15 cellular contexts compared by ENCODE assay signal in genomic region chr7:118259115-118259514, GRCh38. TPM values are rescaled to one million over a fixed set of nuclear protein-coding genes. Genes with fewer than 3 reads are reported as not detected.
A peak's percentile ranks its signal among the peaks of the same experiment; 100 is the strongest.
DNase-seq lines count a peak whose midpoint lies in the region; ATAC-seq and TF ChIP-seq lines count a peak whose summit lies in the region.
"Had no signal": no experiment of that assay in that cellular context is flagged by ENCODE, and none has a peak within 500 bp of the region (broad histone marks: within the 10 kb centered on the region; RNA-seq: fewer than 3 reads in every experiment).

No MANE protein-coding gene starts in this region.

- BruUV-seq in Caco-2 (replicated peaks; lab: Mats Ljungman, UMichigan): no TSS peak

- TF ChIP-seq CTCF in astrocyte of the spinal cord (IDR thresholded peaks at IDR 0.05; ENCODE audit: low read depth, low read length) (peak; percentile 15), Caco-2 (IDR thresholded peaks at IDR 0.05; ENCODE audit: insufficient read depth in 1 of 2, low read depth in 1 of 2, low read length in 1 of 2, severe bottlenecking in 1 of 2, unreplicated experiment in 1 of 2) (no peak), ovary (IDR thresholded peaks at IDR 0.05) (no peak)

- intact Hi-C loops in Caco-2 (cut with micrococcal nuclease; ENCODE audit: unreplicated experiment): no loop called here
- intact Hi-C loops in ovary (cut with DNase I): no loop called here

- H3K4me1 Mint-ChIP-seq in Caco-2 (ENCODE audit: low read depth, unreplicated experiment): no peaks in the 10 kb centered on the region

- H3K9me3 ChIP-seq in Caco-2: no peaks in the 10 kb centered on the region
- no peaks in the 10 kb centered on the region for H3K9me3 ChIP-seq in ovary
- H3K9me3 ChIP-seq: transverse colon had no signal

- H3K27me3 Mint-ChIP-seq in Caco-2 (ENCODE audit: insufficient read depth, unreplicated experiment): peaks cover 2% of the 10 kb centered on the region

- TF ChIP-seq EP300 in ovary (IDR thresholded peaks at IDR 0.05): no peak

- no peaks in the 10 kb centered on the region for H3K36me3 ChIP-seq in Caco-2 (ENCODE audit: control insufficient read depth, insufficient read depth, low read length)
- H3K36me3 ChIP-seq in ovary: no peaks in the 10 kb centered on the region
- H3K36me3 ChIP-seq: transverse colon had no signal

- no peak overlapping the region for H3K27ac ChIP-seq in ovary
- H3K27ac ChIP-seq: transverse colon had no signal

- in situ Hi-C loops in astrocyte of the spinal cord (cut with HindIII; ENCODE audit: low sequenced_read_pairs): no loop called here

- POLR2A ChIA-PET in Caco-2 (lab: Charles Lee): no interaction called here

- H3K27ac Mint-ChIP-seq in Caco-2 (ENCODE audit: unreplicated experiment): no peak overlapping the region
- H3K27ac Mint-ChIP-seq: activated CD8-positive, alpha-beta T cell treated with anti-CD3 and anti-CD28 coated beads for 36 hours; activated T-helper 2 cell treated with anti-CD3 and anti-CD28 coated beads, Interferon-gamma antibody, Interleukin-2, Interleukin-4, amounts not matched to agents 10 μg/mL and 5 μg/mL and 100 μg/mL, durations not matched to agents 14 hours and 24 hours and 36 hours; effector memory CD8-positive, alpha-beta T cell had no signal

- H3K4me3 ChIP-seq in astrocyte of the spinal cord (ENCODE audit: low read depth, low read length) (no peak overlapping the region), Caco-2 (ENCODE audit: low read depth, low read length) (no peak overlapping the region), ovary (no peak overlapping the region)
- H3K4me3 ChIP-seq: transverse colon had no signal

- H3K4me3 Mint-ChIP-seq in Caco-2 (ENCODE audit: unreplicated experiment): no peak overlapping the region
- H3K4me3 Mint-ChIP-seq: activated CD8-positive, alpha-beta T cell treated with anti-CD3 and anti-CD28 coated beads for 36 hours; effector memory CD8-positive, alpha-beta T cell had no signal

- DNase-seq in NCI-H446 treated with DMSO at 0.1 percent for 48 hours (lab: John Stamatoyannopoulos, UW): peak; percentile 14
- DNase-seq in NCI-H446 (lab: John Stamatoyannopoulos, UW): no peak
- DNase-seq in LoVo (ENCODE audit: low spot score): peak; percentile 21
- DNase-seq in astrocyte of the spinal cord (ENCODE audit: low read depth, low spot score): peak; percentile 11
- peak; percentile 21 for DNase-seq in renal cortical epithelial cell (ENCODE audit: low read depth)
- no peak for DNase-seq in Caco-2
- DNase-seq in ovary: no peak
- DNase-seq: activated CD8-positive, alpha-beta T cell treated with anti-CD3 and anti-CD28 coated beads for 36 hours; DMS79 treated with DMSO at 0.1 percent for 48 hours; effector memory CD8-positive, alpha-beta T cell; NCI-H345; T1000; transverse colon had no signal

- H3K9me3 Mint-ChIP-seq in Caco-2 (ENCODE audit: unreplicated experiment): no peaks in the 10 kb centered on the region
- H3K9me3 Mint-ChIP-seq: activated CD8-positive, alpha-beta T cell treated with anti-CD3 and anti-CD28 coated beads for 36 hours; activated T-helper 2 cell treated with anti-CD3 and anti-CD28 coated beads, Interferon-gamma antibody, Interleukin-2, Interleukin-4, amounts not matched to agents 10 μg/mL and 5 μg/mL and 100 μg/mL, durations not matched to agents 14 hours and 24 hours and 36 hours; effector memory CD8-positive, alpha-beta T cell had no signal

- no peak for TF ChIP-seq POLR2A in ovary (IDR thresholded peaks at IDR 0.05)

- 87 to 91% (median 91%) methylated on average over 2 of the region's 2 CpGs for WGBS in ovary, 3 donors

- CTCF ChIA-PET in Caco-2 (lab: Charles Lee): no interaction called here

- no peak for ATAC-seq in HG03442 (IDR thresholded peaks at IDR 0.05; ENCODE audit: unreplicated experiment)
- ATAC-seq: activated CD8-positive, alpha-beta T cell treated with anti-CD3 and anti-CD28 coated beads for 36 hours; effector memory CD8-positive, alpha-beta T cell had no signal

- H3K27me3 ChIP-seq in Caco-2 (replicated peaks; ENCODE audit: control insufficient read depth, insufficient read depth, low read length) (no peaks in the 10 kb centered on the region), ovary (no peaks in the 10 kb centered on the region)
- H3K27me3 ChIP-seq: transverse colon had no signal

- H3K36me3 Mint-ChIP-seq in Caco-2 (ENCODE audit: insufficient read depth, unreplicated experiment): no peaks in the 10 kb centered on the region

- H3K4me1 ChIP-seq in Caco-2 (no peaks in the 10 kb centered on the region), ovary (ENCODE audit: insufficient read depth) (no peaks in the 10 kb centered on the region)
- H3K4me1 ChIP-seq: transverse colon had no signal

RNA-seq across cellular contexts. Expression of gene ANKRD7, which starts 34.6 kb away (rescaled TPM):
- 3.6 and 4.6 TPM in 2 replicates for total RNA-seq in renal cortical epithelial cell
- not detected in 2 replicates for total RNA-seq in Caco-2 (2022)
- total RNA-seq in ovary: 1 to 10 TPM in 4 of 7 donors, under 1 TPM in 2, not detected in 1; 0.71 to 2.3 (median 1.6) TPM
- polyA plus RNA-seq in ovary: under 1 TPM in 1 of 2 donors, not detected in 1; 0.23 TPM
- total RNA-seq: activated T-helper 2 cell treated with anti-CD3 and anti-CD28 coated beads, Interferon-gamma antibody, Interleukin-2, Interleukin-4, amounts not matched to agents 10 μg/mL and 5 μg/mL and 100 μg/mL, durations not matched to agents 14 hours and 24 hours and 36 hours had no signal

Comparison
In these comparisons a context has a peak if more than half of its experiments do, and no peak if none do; other contexts are left out.
1. DNase-seq: peak in NCI-H446 treated with DMSO at 0.1 percent for 48 hours (single experiment), LoVo (single experiment), astrocyte of the spinal cord (single experiment) and renal cortical epithelial cell (single experiment); none in NCI-H446 (0 of 2), Caco-2 (0 of 2) and ovary (0 of 5).